25 cellular contexts compared by ENCODE assay signal in the genomic region with DNA sequence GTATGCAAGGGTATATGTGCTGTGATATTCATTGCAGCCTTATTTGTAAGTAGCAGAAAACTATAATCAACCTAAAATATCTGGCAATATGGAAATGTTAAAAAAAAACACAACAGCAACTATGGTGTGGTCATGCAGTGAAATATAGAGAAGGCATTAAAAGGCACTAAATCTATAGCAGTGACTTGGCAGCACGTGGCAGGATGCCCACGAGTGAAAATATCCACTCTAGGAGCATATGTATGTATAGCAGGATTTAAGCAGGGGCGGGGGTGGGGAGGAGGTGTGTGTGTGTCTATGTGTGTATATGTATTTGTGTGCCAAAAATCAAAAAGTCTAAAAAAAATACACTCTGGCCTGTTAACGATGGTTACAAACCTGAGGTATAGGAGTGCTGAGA.
"Had no signal": no experiment of that assay in that cellular context is flagged by ENCODE, and none has a peak within 500 bp of the region (broad histone marks: within the 10 kb centered on the region; RNA-seq: fewer than 3 reads in every experiment).

No MANE protein-coding gene starts in this region.

- H3K27me3 ChIP-seq: gastroesophageal sphincter, heart right ventricle, ovary, sigmoid colon, stomach, tibial artery had no signal

- H3K27ac ChIP-seq: gastroesophageal sphincter, heart right ventricle, lower lobe of right lung, ovary, psoas muscle, sigmoid colon, stomach, tibial artery had no signal

- H3K27me3 Mint-ChIP-seq: naive B cell; natural killer cell treated with Interleukin-12 subunit alpha and Interleukin-12 subunit beta and Interleukin-15 and Interleukin-18, amount 100 ng/mL, for 72 hours; type B pancreatic cell had no signal

- H3K27ac Mint-ChIP-seq: endodermal cell; naive B cell; natural killer cell treated with Interleukin-12 subunit alpha and Interleukin-12 subunit beta and Interleukin-15 and Interleukin-18, amount 100 ng/mL, for 72 hours; stimulated activated effector memory CD8-positive, alpha-beta T cell treated with anti-CD3 and anti-CD28 coated beads, Interleukin-12 subunit alpha, Interleukin-12 subunit beta, amount 100 ng/mL, for 72 hours; type B pancreatic cell had no signal

- DNase-seq: effector CD8-positive, alpha-beta T cell; endodermal cell; foreskin fibroblast; heart right ventricle; hippocampal formation; left colon; left ventricle myocardium superior; lower lobe of right lung; mucosa of descending colon; naive B cell; nucleus accumbens; ovary; psoas muscle; right cardiac atrium; sigmoid colon; stimulated activated CD4-positive, alpha-beta T cell treated with anti-CD3 and anti-CD28 coated beads, Interleukin-2, amount 100 ng/mL, for 24 hours; stimulated activated CD4-positive, alpha-beta T cell treated with anti-CD3 and anti-CD28 coated beads, Interleukin-4, amount 100 ng/mL, for 24 hours; stimulated activated naive CD4-positive, alpha-beta T cell treated with Interleukin-2 at 50 U/mL for 16 hours; stomach; tibial artery had no signal

- ATAC-seq: esophagus mucosa; gastroesophageal sphincter; heart right ventricle; left colon; left ventricle myocardium superior; lower lobe of right lung; mucosa of descending colon; natural killer cell treated with Interleukin-12 subunit alpha and Interleukin-12 subunit beta and Interleukin-15 and Interleukin-18, amount 100 ng/mL, for 72 hours; psoas muscle; right cardiac atrium; stimulated activated effector memory CD8-positive, alpha-beta T cell treated with anti-CD3 and anti-CD28 coated beads, Interleukin-12 subunit alpha, Interleukin-12 subunit beta, amount 100 ng/mL, for 72 hours had no signal

- H3K36me3 ChIP-seq: gastroesophageal sphincter, heart right ventricle, lower lobe of right lung, ovary, sigmoid colon, stomach, tibial artery had no signal

- H3K4me1 Mint-ChIP-seq: naive B cell; stimulated activated effector memory CD8-positive, alpha-beta T cell treated with anti-CD3 and anti-CD28 coated beads, Interleukin-12 subunit alpha, Interleukin-12 subunit beta, amount 100 ng/mL, for 72 hours had no signal

- H3K9me3 ChIP-seq: gastroesophageal sphincter, heart right ventricle, lower lobe of right lung, mucosa of descending colon, ovary, psoas muscle, sigmoid colon, stomach, tibial artery had no signal

- H3K4me3 ChIP-seq: gastroesophageal sphincter, heart right ventricle, lower lobe of right lung, mucosa of descending colon, ovary, psoas muscle, sigmoid colon, stomach, tibial artery had no signal

- H3K36me3 Mint-ChIP-seq: naive B cell; natural killer cell treated with Interleukin-12 subunit alpha and Interleukin-12 subunit beta and Interleukin-15 and Interleukin-18, amount 100 ng/mL, for 72 hours; stimulated activated effector memory CD8-positive, alpha-beta T cell treated with anti-CD3 and anti-CD28 coated beads, Interleukin-12 subunit alpha, Interleukin-12 subunit beta, amount 100 ng/mL, for 72 hours; type B pancreatic cell had no signal

- H3K9me3 Mint-ChIP-seq: endodermal cell; naive B cell; natural killer cell treated with Interleukin-12 subunit alpha and Interleukin-12 subunit beta and Interleukin-15 and Interleukin-18, amount 100 ng/mL, for 72 hours; stimulated activated effector memory CD8-positive, alpha-beta T cell treated with anti-CD3 and anti-CD28 coated beads, Interleukin-12 subunit alpha, Interleukin-12 subunit beta, amount 100 ng/mL, for 72 hours; type B pancreatic cell had no signal

- H3K4me3 Mint-ChIP-seq: endodermal cell; naive B cell; natural killer cell treated with Interleukin-12 subunit alpha and Interleukin-12 subunit beta and Interleukin-15 and Interleukin-18, amount 100 ng/mL, for 72 hours; stimulated activated effector memory CD8-positive, alpha-beta T cell treated with anti-CD3 and anti-CD28 coated beads, Interleukin-12 subunit alpha, Interleukin-12 subunit beta, amount 100 ng/mL, for 72 hours; type B pancreatic cell had no signal
